Comparison of ENCODE assay signal across 19 cellular contexts in genomic region chr2:55887351-55887750, GRCh38. TPM values are rescaled to one million over a fixed set of nuclear protein-coding genes. Genes with fewer than 3 reads are reported as not detected.
DNase-seq lines count a peak whose midpoint lies in the region; ATAC-seq, FAIRE-seq and TF ChIP-seq lines count a peak whose summit lies in the region.
"Had no signal": no experiment of that assay in that cellular context is flagged by ENCODE, and none has a peak within 500 bp of the region (broad histone marks: within the 10 kb centered on the region; RNA-seq: fewer than 3 reads in every experiment).

No MANE protein-coding gene starts in this region.

- no peaks in the 10 kb centered on the region for H4K20me1 ChIP-seq in SK-N-SH (ENCODE audit: insufficient read depth)

- H3K36me3 ChIP-seq in SK-N-SH (replicated peaks in 1 of 2; ENCODE audit: control insufficient read depth in 1 of 2, insufficient read depth in 2 of 2, low read length in 1 of 2) (peaks cover 0 to 10% of the 10 kb centered on the region in 2 experiments), upper lobe of right lung (no peaks in the 10 kb centered on the region)
- H3K36me3 ChIP-seq: gastrocnemius medialis, HAP-1, neutrophil had no signal

- 33% methylated on average over 2 of the region's 2 CpGs for WGBS in SK-N-SH (ENCODE audit: low lambda C conversion rate)

- POLR2A ChIA-PET in SK-N-SH (lab: Yijun Ruan, JAX), result no interaction called here

- peaks cover 18% of the 10 kb centered on the region for H3K79me2 ChIP-seq in SK-N-SH (ENCODE audit: insufficient read depth)

- no peaks in the 10 kb centered on the region for H3K9me3 ChIP-seq in SK-N-SH
- no peaks in the 10 kb centered on the region for H3K9me3 ChIP-seq in upper lobe of right lung
- H3K9me3 ChIP-seq: gastrocnemius medialis, HAP-1, neutrophil had no signal

- H3F3A ChIP-seq in SK-N-SH (replicated peaks; ENCODE audit: insufficient read depth), result peaks cover 57% of the 10 kb centered on the region

- DNase-seq in SK-N-SH (no peak), myocyte (ENCODE audit: low read depth) (peak; percentile 34), upper lobe of right lung (no peak)
- DNase-seq: activated CD4-positive, alpha-beta T cell treated with anti-CD3 and anti-CD28 coated beads, Interleukin-2, amount 50 U/mL, for 1 hour; activated naive CD8-positive, alpha-beta T cell treated with anti-CD3 and anti-CD28 coated beads, Interleukin-2, amount 50 U/mL, for 24 hours; activated T-cell treated with anti-CD3 and anti-CD28 coated beads, Interleukin-2, amount 50 U/mL, for 1 hour; DMS79 treated with DMSO at 0.1 percent for 48 hours; gastrocnemius medialis; NCI-H1105; stimulated activated naive B cell treated with anti-CD40 and anti-IgM and Interleukin-4, amounts not matched to agents 10 μg/mL and 1 μg/mL and 100 μg/mL, for 72 hours had no signal

- no peaks in the 10 kb centered on the region for H3K9me2 ChIP-seq in SK-N-SH

- peak; percentile 8 for FAIRE-seq in endometrium (lab: Jason Lieb, UNC)

- CTCF ChIA-PET in SK-N-SH (lab: Yijun Ruan, JAX), result interaction anchor here (1.3 kb wide), 1 partner anchor 20 kb away, joined by 4 read pairs; no protein-coding TSS in a partner anchor

- H3K4me1 ChIP-seq in SK-N-SH (ENCODE audit: control insufficient read depth in 1 of 2, insufficient read depth in 2 of 2, low read depth in 1 of 2, low read length in 1 of 2) (peaks cover 0 to 81% of the 10 kb centered on the region in 2 experiments; a peak in 2 of 4 replicates), upper lobe of right lung (peaks cover 18% of the 10 kb centered on the region)
- H3K4me1 ChIP-seq: gastrocnemius medialis had no signal

- ATAC-seq in SK-N-SH treated with all-trans-retinoic acid at 6 μM for 48 hours (no peak), upper lobe of right lung (no peak), GM21367 (IDR thresholded peaks at IDR 0.05; ENCODE audit: unreplicated experiment) (no peak), GM21723 (IDR thresholded peaks at IDR 0.05; ENCODE audit: unreplicated experiment) (no peak), HG02938 (IDR thresholded peaks at IDR 0.05; ENCODE audit: unreplicated experiment) (no peak)
- ATAC-seq: activated naive CD8-positive, alpha-beta T cell treated with anti-CD3 and anti-CD28 coated beads, Interleukin-2, amount 50 U/mL, for 24 hours; gastrocnemius medialis; stimulated activated naive B cell treated with anti-CD40 and anti-IgM and Interleukin-4, amounts not matched to agents 10 μg/mL and 1 μg/mL and 100 μg/mL, for 72 hours had no signal

- no peak; a peak in 1 of 4 replicates for TF ChIP-seq EP300 in SK-N-SH (IDR thresholded peaks at IDR 0.05; ENCODE audit: borderline replicate concordance in 1 of 2, low read depth in 1 of 2, low read length in 1 of 2)

- H3K9ac ChIP-seq in SK-N-SH, result peak overlapping the region; percentile 49; the same call in 1 of the 2 replicates

- H2AFZ ChIP-seq in SK-N-SH (ENCODE audit: low read depth), result peak overlapping the region; percentile 21; the same call in 1 of the 2 replicates

- H3K4me3 ChIP-seq in SK-N-SH (ENCODE audit: low read depth in 2 of 2, low read length in 1 of 2) (no peak overlapping the region), upper lobe of right lung (no peak overlapping the region)
- H3K4me3 ChIP-seq: gastrocnemius medialis, HAP-1, SK-N-MC had no signal

- H3K4me2 ChIP-seq in SK-N-SH, result peak overlapping the region; percentile 10

- no peak for TF ChIP-seq RAD21 in SK-N-SH (IDR thresholded peaks at IDR 0.05; ENCODE audit: low read length)

- TF ChIP-seq CTCF in SK-N-SH (IDR thresholded peaks at IDR 0.05) (no peak), upper lobe of right lung (IDR thresholded peaks at IDR 0.05) (no peak)

- H3K27ac ChIP-seq in SK-N-SH (ENCODE audit: low read depth in 2 of 2, low read length in 1 of 2) (peak overlapping the region; percentile 77 to 98; a peak in 3 of 4 replicates), upper lobe of right lung (peak overlapping the region; percentile 26)
- H3K27ac ChIP-seq: 22Rv1, neutrophil, SK-N-MC had no signal

- H3K27me3 ChIP-seq in SK-N-SH (ENCODE audit: insufficient read depth), result no peaks in the 10 kb centered on the region
- no peaks in the 10 kb centered on the region for H3K27me3 ChIP-seq in upper lobe of right lung
- H3K27me3 ChIP-seq: gastrocnemius medialis, neutrophil had no signal

- intact Hi-C loops in upper lobe of right lung (cut with DNase I), result no loop called here

TF ChIP-seq in SK-N-SH, 30 proteins besides CTCF, POLR2A, EP300 and RAD21 (continues in another document):
- TF ChIP-seq YY1 (IDR thresholded peaks at IDR 0.05; ENCODE audit: low read depth), result no peak
- TF ChIP-seq FOXJ3 (CRISPR knock-in tag; IDR thresholded peaks at IDR 0.05), result no peak
- no peak for TF ChIP-seq NFIC (IDR thresholded peaks at IDR 0.05; ENCODE audit: borderline replicate concordance)
- TF ChIP-seq, protein P1, sequence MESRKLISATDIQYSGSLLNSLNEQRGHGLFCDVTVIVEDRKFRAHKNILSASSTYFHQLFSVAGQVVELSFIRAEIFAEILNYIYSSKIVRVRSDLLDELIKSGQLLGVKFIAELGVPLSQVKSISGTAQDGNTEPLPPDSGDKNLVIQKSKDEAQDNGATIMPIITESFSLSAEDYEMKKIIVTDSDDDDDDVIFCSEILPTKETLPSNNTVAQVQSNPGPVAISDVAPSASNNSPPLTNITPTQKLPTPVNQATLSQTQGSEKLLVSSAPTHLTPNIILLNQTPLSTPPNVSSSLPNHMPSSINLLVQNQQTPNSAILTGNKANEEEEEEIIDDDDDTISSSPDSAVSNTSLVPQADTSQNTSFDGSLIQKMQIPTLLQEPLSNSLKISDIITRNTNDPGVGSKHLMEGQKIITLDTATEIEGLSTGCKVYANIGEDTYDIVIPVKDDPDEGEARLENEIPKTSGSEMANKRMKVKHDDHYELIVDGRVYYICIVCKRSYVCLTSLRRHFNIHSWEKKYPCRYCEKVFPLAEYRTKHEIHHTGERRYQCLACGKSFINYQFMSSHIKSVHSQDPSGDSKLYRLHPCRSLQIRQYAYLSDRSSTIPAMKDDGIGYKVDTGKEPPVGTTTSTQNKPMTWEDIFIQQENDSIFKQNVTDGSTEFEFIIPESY (IDR thresholded peaks at IDR 0.05; ENCODE audit: borderline replicate concordance, low read depth), result no peak
- no peak for TF ChIP-seq FOSL2 (IDR thresholded peaks at IDR 0.05; ENCODE audit: borderline replicate concordance, low read depth)

TF ChIP-seq in SK-N-SH treated with all-trans-retinoic acid at 6 μM for 48 hours, 23 proteins besides CTCF, POLR2A, EP300 and RAD21 (continues in another document):
- TF ChIP-seq CSRNP3 (CRISPR knock-in tag; IDR thresholded peaks at IDR 0.05) (no peak), ESRRG (CRISPR knock-in tag; IDR thresholded peaks at IDR 0.05) (no peak), SNAI2 (CRISPR knock-in tag; IDR thresholded peaks at IDR 0.05) (no peak), ISL1 (CRISPR knock-in tag; IDR thresholded peaks at IDR 0.05) (no peak), ZC3H10 (CRISPR knock-in tag; IDR thresholded peaks at IDR 0.05) (no peak)
- TF ChIP-seq, protein P2, sequence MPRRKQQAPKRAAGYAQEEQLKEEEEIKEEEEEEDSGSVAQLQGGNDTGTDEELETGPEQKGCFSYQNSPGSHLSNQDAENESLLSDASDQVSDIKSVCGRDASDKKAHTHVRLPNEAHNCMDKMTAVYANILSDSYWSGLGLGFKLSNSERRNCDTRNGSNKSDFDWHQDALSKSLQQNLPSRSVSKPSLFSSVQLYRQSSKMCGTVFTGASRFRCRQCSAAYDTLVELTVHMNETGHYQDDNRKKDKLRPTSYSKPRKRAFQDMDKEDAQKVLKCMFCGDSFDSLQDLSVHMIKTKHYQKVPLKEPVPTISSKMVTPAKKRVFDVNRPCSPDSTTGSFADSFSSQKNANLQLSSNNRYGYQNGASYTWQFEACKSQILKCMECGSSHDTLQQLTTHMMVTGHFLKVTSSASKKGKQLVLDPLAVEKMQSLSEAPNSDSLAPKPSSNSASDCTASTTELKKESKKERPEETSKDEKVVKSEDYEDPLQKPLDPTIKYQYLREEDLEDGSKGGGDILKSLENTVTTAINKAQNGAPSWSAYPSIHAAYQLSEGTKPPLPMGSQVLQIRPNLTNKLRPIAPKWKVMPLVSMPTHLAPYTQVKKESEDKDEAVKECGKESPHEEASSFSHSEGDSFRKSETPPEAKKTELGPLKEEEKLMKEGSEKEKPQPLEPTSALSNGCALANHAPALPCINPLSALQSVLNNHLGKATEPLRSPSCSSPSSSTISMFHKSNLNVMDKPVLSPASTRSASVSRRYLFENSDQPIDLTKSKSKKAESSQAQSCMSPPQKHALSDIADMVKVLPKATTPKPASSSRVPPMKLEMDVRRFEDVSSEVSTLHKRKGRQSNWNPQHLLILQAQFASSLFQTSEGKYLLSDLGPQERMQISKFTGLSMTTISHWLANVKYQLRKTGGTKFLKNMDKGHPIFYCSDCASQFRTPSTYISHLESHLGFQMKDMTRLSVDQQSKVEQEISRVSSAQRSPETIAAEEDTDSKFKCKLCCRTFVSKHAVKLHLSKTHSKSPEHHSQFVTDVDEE (CRISPR knock-in tag; IDR thresholded peaks at IDR 0.05), result no peak
- TF ChIP-seq, protein P3, sequence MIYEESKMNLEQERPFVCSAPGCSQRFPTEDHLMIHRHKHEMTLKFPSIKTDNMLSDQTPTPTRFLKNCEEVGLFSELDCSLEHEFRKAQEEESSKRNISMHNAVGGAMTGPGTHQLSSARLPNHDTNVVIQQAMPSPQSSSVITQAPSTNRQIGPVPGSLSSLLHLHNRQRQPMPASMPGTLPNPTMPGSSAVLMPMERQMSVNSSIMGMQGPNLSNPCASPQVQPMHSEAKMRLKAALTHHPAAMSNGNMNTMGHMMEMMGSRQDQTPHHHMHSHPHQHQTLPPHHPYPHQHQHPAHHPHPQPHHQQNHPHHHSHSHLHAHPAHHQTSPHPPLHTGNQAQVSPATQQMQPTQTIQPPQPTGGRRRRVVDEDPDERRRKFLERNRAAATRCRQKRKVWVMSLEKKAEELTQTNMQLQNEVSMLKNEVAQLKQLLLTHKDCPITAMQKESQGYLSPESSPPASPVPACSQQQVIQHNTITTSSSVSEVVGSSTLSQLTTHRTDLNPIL (CRISPR knock-in tag; IDR thresholded peaks at IDR 0.05; ENCODE audit: low read depth), result no peak

RNA-seq across cellular contexts. Expression of gene EFEMP1, which starts 36.2 kb away (rescaled TPM):
- polyA plus RNA-seq in SK-N-SH (2012; rRNA removed), result 1,015 and 1,290 TPM in 2 replicates
- polyA plus RNA-seq in SK-N-SH (2012; cell fraction: cytosol; rRNA removed), result 876 and 1,005 TPM in 2 replicates
- 870 and 1,070 TPM in 2 replicates for polyA plus RNA-seq in SK-N-SH (2012; cell fraction: nucleus; rRNA removed)
- total RNA-seq in myocyte, result 5.1 and 12.7 TPM in 2 replicates
- 137 TPM for polyA plus RNA-seq in myocyte (2012)
- total RNA-seq in upper lobe of right lung, result 301 TPM

Comparison
In these comparisons a context has a peak if more than half of its experiments do, and no peak if none do; other contexts are left out.
1. RNA of gene EFEMP1, which starts 36.2 kb away (total RNA-seq): 301 TPM in upper lobe of right lung (single experiment); 5.1 to 12.7 TPM in myocyte; every median in the first group is over 10 times any median in the second.